In genomic region chr21:42088148-42088547, GRCh38 we compare ENCODE assay signal across 1 cellular context.
TF ChIP-seq lines count a peak whose summit lies in the region.

No MANE protein-coding gene starts in this region.

TF ChIP-seq in K562, 482 proteins besides CTCF, POLR2A, EP300 and RAD21:
- no peak for TF ChIP-seq RBBP5 (IDR thresholded peaks at IDR 0.05; ENCODE audit: borderline replicate concordance, insufficient read depth, low read length, poor library complexity, severe bottlenecking)
- TF ChIP-seq ZNF395 (CRISPR knock-in tag; IDR thresholded peaks at IDR 0.05): no peak
- TF ChIP-seq PHF21A (IDR thresholded peaks at IDR 0.05; ENCODE audit: borderline replicate concordance, low read depth): no peak
- TF ChIP-seq TOE1 (IDR thresholded peaks at IDR 0.05; ENCODE audit: borderline replicate concordance): no peak
- no peak for TF ChIP-seq TOE1 (CRISPR knock-in tag; IDR thresholded peaks at IDR 0.05; ENCODE audit: borderline replicate concordance, low read depth)
